8 cellular contexts compared by ENCODE assay signal in genomic region chr16:67163903-67164558, GRCh38. TPM values are rescaled to one million over a fixed set of nuclear protein-coding genes. Genes with fewer than 3 reads are reported as not detected.
DNase-seq lines count a peak whose midpoint lies in the region; ATAC-seq and TF ChIP-seq lines count a peak whose summit lies in the region.

No MANE protein-coding gene starts in this region.

- no peaks in the 10 kb centered on the region for H3K79me2 ChIP-seq in SK-N-SH (ENCODE audit: insufficient read depth)

- H3K9me3 ChIP-seq in SK-N-SH (no peaks in the 10 kb centered on the region), ascending aorta (no peaks in the 10 kb centered on the region), testis (no peaks in the 10 kb centered on the region)

- H3K36me3 ChIP-seq in SK-N-SH (replicated peaks in 1 of 2; ENCODE audit: control insufficient read depth in 1 of 2, insufficient read depth in 2 of 2, low read length in 1 of 2) (no peaks in the 10 kb centered on the region), ascending aorta (no peaks in the 10 kb centered on the region), testis (ENCODE audit: low read depth, missing control alignments) (no peaks in the 10 kb centered on the region)

- no peaks in the 10 kb centered on the region for H3K9me2 ChIP-seq in SK-N-SH

- H3K27me3 ChIP-seq in SK-N-SH (ENCODE audit: insufficient read depth) = no peaks in the 10 kb centered on the region
- H3K27me3 ChIP-seq in ascending aorta = no peaks in the 10 kb centered on the region
- no peaks in the 10 kb centered on the region for H3K27me3 ChIP-seq in testis

- H3F3A ChIP-seq in SK-N-SH (replicated peaks; ENCODE audit: insufficient read depth) = peaks cover 14% of the 10 kb centered on the region

- H3K4me3 ChIP-seq in SK-N-SH (ENCODE audit: low read depth in 2 of 2, low read length in 1 of 2) (peak overlapping the region in 1 of 2 experiments; percentile 49; a peak in 2 of 4 replicates), ascending aorta (peak overlapping the region; percentile 50 to 57), testis (peak overlapping the region; percentile 33 to 55)

- CTCF ChIA-PET in SK-N-SH (lab: Yijun Ruan, JAX) = interaction anchor here (1.1 to 14.2 kb wide), 11 partner anchors 9 to 210 kb away, joined by 4 to 470 read pairs (median 8); partner anchors contain the start of genes B3GNT9 and CBFB

- ATAC-seq in SK-N-SH treated with all-trans-retinoic acid at 6 μM for 48 hours (no peak; the same call in 1 of the 3 replicates), left lobe of liver (peak; percentile 3), HG02571 (IDR thresholded peaks at IDR 0.05; ENCODE audit: unreplicated experiment) (no peak), HG02981 (IDR thresholded peaks at IDR 0.05; ENCODE audit: unreplicated experiment) (no peak)

- DNase-seq in SK-N-SH (peak; percentile 77), ascending aorta (ENCODE audit: low spot score in 2 of 2) (no peak), left lobe of liver (ENCODE audit: low spot score) (peak; percentile 45), testis (no peak), HUDEP-2 (lab: John Stamatoyannopoulos, UW; ENCODE audit: unreplicated experiment in 76 of 76) (no peak)

- TF ChIP-seq RAD21 in SK-N-SH (IDR thresholded peaks at IDR 0.05; ENCODE audit: low read length) = no peak

- no peak overlapping the region for H2AFZ ChIP-seq in SK-N-SH (ENCODE audit: low read depth)

- TF ChIP-seq EP300 in SK-N-SH (IDR thresholded peaks at IDR 0.05; ENCODE audit: borderline replicate concordance in 1 of 2, low read depth in 1 of 2, low read length in 1 of 2) = no peak

- TF ChIP-seq CTCF in SK-N-SH (IDR thresholded peaks at IDR 0.05) = no peak
- TF ChIP-seq CTCF in ascending aorta (IDR thresholded peaks at IDR 0.05) = no peak
- TF ChIP-seq CTCF in testis (IDR thresholded peaks at IDR 0.05) = no peak

- TF ChIP-seq POLR2A in testis (IDR thresholded peaks at IDR 0.05) = no peak

- H3K27ac ChIP-seq in SK-N-SH (ENCODE audit: low read depth in 2 of 2, low read length in 1 of 2) (peak overlapping the region in 1 of 2 experiments; percentile 90; a peak in 2 of 4 replicates), ascending aorta (peak overlapping the region; percentile 77 to 79), testis (peak overlapping the region; percentile 60 to 82)

- no peaks in the 10 kb centered on the region for H4K20me1 ChIP-seq in SK-N-SH (ENCODE audit: insufficient read depth)

- no peak overlapping the region for H3K9ac ChIP-seq in SK-N-SH

- no peak overlapping the region for H3K4me2 ChIP-seq in SK-N-SH

- H3K4me1 ChIP-seq in SK-N-SH (ENCODE audit: control insufficient read depth in 1 of 2, insufficient read depth in 2 of 2, low read depth in 1 of 2, low read length in 1 of 2) (peaks cover 0 to 29% of the 10 kb centered on the region in 2 experiments; a peak in 1 of 4 replicates), ascending aorta (peaks cover 22 to 42% of the 10 kb centered on the region in 2 donors), testis (peaks cover 14% of the 10 kb centered on the region)

- intact Hi-C loops in ascending aorta (cut with DNase I) = loop anchor here (1.0 kb wide), 1 partner anchor 20 kb away; no protein-coding TSS in a partner anchor
- intact Hi-C loops in testis (cut with DNase I; ENCODE audit: low total_unique reads) = no loop called here

- POLR2A ChIA-PET in SK-N-SH (lab: Yijun Ruan, JAX) = interaction anchor here (0.6 to 3.9 kb wide), 6 partner anchors 10 to 30 kb away, joined by 3 to 37 read pairs (median 5); partner anchors contain the start of gene B3GNT9

- 50% methylated on average over 32 of the region's 39 CpGs for WGBS in SK-N-SH (ENCODE audit: low lambda C conversion rate)
- WGBS in testis, 2 donors = 2 to 5% methylated on average over 8 to 39 of the region's 39 CpGs

TF ChIP-seq in SK-N-SH, 30 proteins besides CTCF, POLR2A, EP300 and RAD21 (continues in another document):
- TF ChIP-seq MXI1 (IDR thresholded peaks at IDR 0.05; ENCODE audit: low read depth, low read length) (no peak), JUND (IDR thresholded peaks at IDR 0.05) (no peak), FOXM1 (IDR thresholded peaks at IDR 0.05; ENCODE audit: low read depth) (no peak), RCOR1 (IDR thresholded peaks at IDR 0.05; ENCODE audit: low read length) (no peak), CHD2 (IDR thresholded peaks at IDR 0.05; ENCODE audit: low read length, partially characterized antibody) (no peak), EZH2phosphoT487 (IDR thresholded peaks at IDR 0.05; ENCODE audit: borderline replicate concordance, low read depth) (no peak), NFIC (IDR thresholded peaks at IDR 0.05; ENCODE audit: borderline replicate concordance) (no peak), FOXJ3 (CRISPR knock-in tag; IDR thresholded peaks at IDR 0.05) (no peak), RFX5 (IDR thresholded peaks at IDR 0.05; ENCODE audit: low read length) (no peak), USF2 (IDR thresholded peaks at IDR 0.05; ENCODE audit: borderline replicate concordance, low read depth, low read length) (no peak)
- TF ChIP-seq, protein P1, sequence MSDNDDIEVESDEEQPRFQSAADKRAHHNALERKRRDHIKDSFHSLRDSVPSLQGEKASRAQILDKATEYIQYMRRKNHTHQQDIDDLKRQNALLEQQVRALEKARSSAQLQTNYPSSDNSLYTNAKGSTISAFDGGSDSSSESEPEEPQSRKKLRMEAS (IDR thresholded peaks at IDR 0.05; ENCODE audit: low read depth) = no peak

TF ChIP-seq in SK-N-SH treated with all-trans-retinoic acid at 6 μM for 48 hours, 23 proteins besides CTCF, POLR2A, EP300 and RAD21 (continues in another document):
- TF ChIP-seq ZNF8 (CRISPR knock-in tag; IDR thresholded peaks at IDR 0.05) = no peak
- no peak for TF ChIP-seq ZFP3 (CRISPR knock-in tag; IDR thresholded peaks at IDR 0.05)
- TF ChIP-seq PPARA (CRISPR knock-in tag; IDR thresholded peaks at IDR 0.05; ENCODE audit: borderline replicate concordance) = no peak
- TF ChIP-seq ZC3H10 (CRISPR knock-in tag; IDR thresholded peaks at IDR 0.05) = no peak
- TF ChIP-seq SNAI2 (CRISPR knock-in tag; IDR thresholded peaks at IDR 0.05) = no peak
- no peak for TF ChIP-seq PATZ1 (CRISPR knock-in tag; IDR thresholded peaks at IDR 0.05; ENCODE audit: borderline replicate concordance)
- TF ChIP-seq ARNTL (CRISPR knock-in tag; IDR thresholded peaks at IDR 0.05; ENCODE audit: borderline replicate concordance, low read depth) = no peak
- no peak for TF ChIP-seq GLIS3 (CRISPR knock-in tag; IDR thresholded peaks at IDR 0.05)
- TF ChIP-seq ZFP30 (CRISPR knock-in tag; IDR thresholded peaks at IDR 0.05) = no peak
- no peak for TF ChIP-seq BACH2 (CRISPR knock-in tag; IDR thresholded peaks at IDR 0.05; ENCODE audit: borderline replicate concordance)

RNA-seq across cellular contexts. Expression of gene HSF4, which starts 0.5 kb away (rescaled TPM):
- 33.4 and 44.4 TPM in 2 replicates for polyA plus RNA-seq in SK-N-SH (2012; rRNA removed)
- 2.1 and 4.7 TPM in 2 replicates for polyA plus RNA-seq in SK-N-SH (2012; cell fraction: cytosol; rRNA removed)
- 393 and 428 TPM in 2 replicates for polyA plus RNA-seq in SK-N-SH (2012; cell fraction: nucleus; rRNA removed)
- 64.9 TPM for total RNA-seq in ascending aorta
- total RNA-seq in left lobe of liver = 60.5 TPM
- total RNA-seq in testis = 10 to 100 TPM; 63.4 to 78.3 TPM
- 20.2 TPM for polyA plus RNA-seq in testis (ENCODE audit: insufficient read depth, low read depth, low replicate concordance)

RNA-seq across cellular contexts. Expression of gene FBXL8, which starts 4.3 kb away (rescaled TPM):
- polyA plus RNA-seq in SK-N-SH (2012; rRNA removed) (17.8 and 21.8 TPM in 2 replicates), testis (ENCODE audit: insufficient read depth, low read depth, low replicate concordance) (3.7 TPM)
- polyA plus RNA-seq in SK-N-SH (2012; cell fraction: cytosol; rRNA removed) = 2.9 and 5.0 TPM in 2 replicates
- 198 and 356 TPM in 2 replicates for polyA plus RNA-seq in SK-N-SH (2012; cell fraction: nucleus; rRNA removed)
- total RNA-seq in ascending aorta (46.1 TPM), left lobe of liver (20.6 TPM), testis (10 to 100 TPM; 20.6 to 26.9 TPM)

RNA-seq across cellular contexts. Expression of gene TRADD, which starts 4.3 kb away (rescaled TPM):
- polyA plus RNA-seq in SK-N-SH (2012; rRNA removed) (27.7 and 28.5 TPM in 2 replicates), testis (ENCODE audit: insufficient read depth, low read depth, low replicate concordance) (7.4 TPM)
- polyA plus RNA-seq in SK-N-SH (2012; cell fraction: cytosol; rRNA removed) = 13.4 and 21.9 TPM in 2 replicates
- polyA plus RNA-seq in SK-N-SH (2012; cell fraction: nucleus; rRNA removed) = 53.4 and 65.8 TPM in 2 replicates
- total RNA-seq in ascending aorta (27.7 TPM), left lobe of liver (12.1 TPM), testis (10 to 100 TPM; 15.9 to 23.9 TPM)

RNA-seq across cellular contexts. Expression of gene NOL3, which starts 6.3 kb away (rescaled TPM):
- 34.1 and 38.7 TPM in 2 replicates for polyA plus RNA-seq in SK-N-SH (2012; rRNA removed)
- polyA plus RNA-seq in SK-N-SH (2012; cell fraction: cytosol; rRNA removed) = 16.9 and 22.0 TPM in 2 replicates
- 131 and 167 TPM in 2 replicates for polyA plus RNA-seq in SK-N-SH (2012; cell fraction: nucleus; rRNA removed)
- 87.6 TPM for total RNA-seq in ascending aorta
- 40.7 TPM for total RNA-seq in left lobe of liver
- 10 to 100 TPM; 16.2 to 34.9 TPM for total RNA-seq in testis
- 11.8 TPM for polyA plus RNA-seq in testis (ENCODE audit: insufficient read depth, low read depth, low replicate concordance)

RNA-seq across cellular contexts. Expression of gene B3GNT9, which starts 13.2 kb away (rescaled TPM):
- polyA plus RNA-seq in SK-N-SH (2012; rRNA removed) (9.8 and 9.9 TPM in 2 replicates), testis (ENCODE audit: insufficient read depth, low read depth, low replicate concordance) (18.0 TPM)
- polyA plus RNA-seq in SK-N-SH (2012; cell fraction: cytosol; rRNA removed) = 5.4 and 8.2 TPM in 2 replicates
- polyA plus RNA-seq in SK-N-SH (2012; cell fraction: nucleus; rRNA removed) = 23.8 and 29.1 TPM in 2 replicates
- total RNA-seq in ascending aorta (40.7 TPM), left lobe of liver (1.6 TPM), testis (10 to 100 TPM; 18.6 to 24.6 TPM)

Comparison
In these comparisons a context has a peak if more than half of its experiments do, and no peak if none do; other contexts are left out.
1. DNase-seq: peak in SK-N-SH (single experiment) and left lobe of liver (single experiment); none in ascending aorta (0 of 2), testis (single experiment) and HUDEP-2 (0 of 76).